Comparison of ENCODE assay signal across 1 cellular context in the genomic region with DNA sequence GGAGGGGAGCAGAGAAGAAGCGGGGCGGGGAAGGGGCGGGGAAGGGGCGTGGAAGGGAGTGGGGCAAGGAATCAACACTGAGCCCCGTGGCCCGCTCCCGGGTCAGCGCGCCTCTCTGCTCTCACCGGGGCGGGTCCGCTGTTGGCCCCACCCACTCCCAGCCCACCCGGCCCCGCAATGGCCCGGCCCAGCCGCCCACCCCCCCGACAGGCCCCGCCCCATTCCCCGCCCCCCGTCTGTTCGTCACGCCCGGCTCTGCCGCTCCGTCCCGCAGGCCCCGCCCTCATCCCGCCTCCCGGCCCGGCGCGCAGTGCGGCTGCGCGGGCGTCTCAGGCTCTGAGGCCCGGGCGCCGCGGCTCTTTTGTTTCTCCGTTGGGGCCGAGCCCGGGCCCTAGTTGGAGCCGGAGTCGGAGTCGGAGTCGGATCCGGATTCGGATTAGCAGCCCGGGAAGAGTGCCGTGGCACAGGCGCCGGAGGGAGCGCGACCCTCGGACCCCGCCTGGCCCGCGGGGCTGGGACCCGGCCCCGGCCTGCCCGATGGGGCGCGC.
TF ChIP-seq lines count a peak whose summit lies in the region.

ULK1 (plus strand) TSS at position 310 of the 548 bp plus-strand sequence. CDS start 380 bp downstream, outside the sequence.

TF ChIP-seq in HEK293, 187 proteins besides CTCF, POLR2A, EP300 and RAD21 (continued from another document and continues in another):
- TF ChIP-seq PRDM10 (tag by site-specific recombination; IDR thresholded peaks at IDR 0.05) (peak; percentile 38; the same call in 1 of the 2 replicates), ZBTB21 (tag by site-specific recombination; IDR thresholded peaks at IDR 0.05) (no peak), ZNF785 (tag by site-specific recombination; IDR thresholded peaks at IDR 0.05) (no peak), ZBTB6 (tag by site-specific recombination; IDR thresholded peaks at IDR 0.05) (no peak), ZNF660 (tag by site-specific recombination; IDR thresholded peaks at IDR 0.05) (peak; percentile 60; the same call in 1 of the 2 replicates), ZNF274 (IDR thresholded peaks at IDR 0.05; ENCODE audit: low read length) (no peak), ZNF274 (tag by site-specific recombination; IDR thresholded peaks at IDR 0.05; ENCODE audit: borderline replicate concordance) (no peak), ZNF221 (tag by site-specific recombination; IDR thresholded peaks at IDR 0.05; ENCODE audit: borderline replicate concordance) (no peak), ZNF202 (tag by site-specific recombination; IDR thresholded peaks at IDR 0.05; ENCODE audit: borderline replicate concordance) (no peak), ZNF777 (tag by site-specific recombination; IDR thresholded peaks at IDR 0.05; ENCODE audit: borderline replicate concordance) (no peak), KLF1 (tag by site-specific recombination; IDR thresholded peaks at IDR 0.05) (peak; percentile 84), ZNF302 (tag by site-specific recombination; IDR thresholded peaks at IDR 0.05; ENCODE audit: low read depth) (no peak), SETDB1 (IDR thresholded peaks at IDR 0.05; ENCODE audit: insufficient read length, low read length) (no peak), ZNF132 (tag by site-specific recombination; IDR thresholded peaks at IDR 0.05; ENCODE audit: borderline replicate concordance) (no peak), ZNF639 (tag by site-specific recombination; IDR thresholded peaks at IDR 0.05) (no peak), ZEB2 (tag by site-specific recombination; IDR thresholded peaks at IDR 0.05) (no peak), ZNF26 (tag by site-specific recombination; IDR thresholded peaks at IDR 0.05) (no peak), REPIN1 (tag by site-specific recombination; IDR thresholded peaks at IDR 0.05; ENCODE audit: low read depth) (no peak), ZIC2 (tag by site-specific recombination; IDR thresholded peaks at IDR 0.05) (no peak), ZNF416 (tag by site-specific recombination; IDR thresholded peaks at IDR 0.05) (no peak), ZNF174 (tag by site-specific recombination; IDR thresholded peaks at IDR 0.05) (no peak), ZNF114 (tag by site-specific recombination; IDR thresholded peaks at IDR 0.05) (no peak), KLF10 (tag by site-specific recombination; IDR thresholded peaks at IDR 0.05) (peak; percentile 62; the same call in 1 of the 2 replicates), ZNF426 (tag by site-specific recombination; IDR thresholded peaks at IDR 0.05) (no peak), OVOL3 (tag by site-specific recombination; IDR thresholded peaks at IDR 0.05) (no peak), ZNF335 (tag by site-specific recombination; conservative IDR thresholded peaks at IDR 0.05) (no peak), ZBTB26 (tag by site-specific recombination; optimal IDR thresholded peaks at IDR 0.05) (peak; percentile 56)
- TF ChIP-seq, protein P1, sequence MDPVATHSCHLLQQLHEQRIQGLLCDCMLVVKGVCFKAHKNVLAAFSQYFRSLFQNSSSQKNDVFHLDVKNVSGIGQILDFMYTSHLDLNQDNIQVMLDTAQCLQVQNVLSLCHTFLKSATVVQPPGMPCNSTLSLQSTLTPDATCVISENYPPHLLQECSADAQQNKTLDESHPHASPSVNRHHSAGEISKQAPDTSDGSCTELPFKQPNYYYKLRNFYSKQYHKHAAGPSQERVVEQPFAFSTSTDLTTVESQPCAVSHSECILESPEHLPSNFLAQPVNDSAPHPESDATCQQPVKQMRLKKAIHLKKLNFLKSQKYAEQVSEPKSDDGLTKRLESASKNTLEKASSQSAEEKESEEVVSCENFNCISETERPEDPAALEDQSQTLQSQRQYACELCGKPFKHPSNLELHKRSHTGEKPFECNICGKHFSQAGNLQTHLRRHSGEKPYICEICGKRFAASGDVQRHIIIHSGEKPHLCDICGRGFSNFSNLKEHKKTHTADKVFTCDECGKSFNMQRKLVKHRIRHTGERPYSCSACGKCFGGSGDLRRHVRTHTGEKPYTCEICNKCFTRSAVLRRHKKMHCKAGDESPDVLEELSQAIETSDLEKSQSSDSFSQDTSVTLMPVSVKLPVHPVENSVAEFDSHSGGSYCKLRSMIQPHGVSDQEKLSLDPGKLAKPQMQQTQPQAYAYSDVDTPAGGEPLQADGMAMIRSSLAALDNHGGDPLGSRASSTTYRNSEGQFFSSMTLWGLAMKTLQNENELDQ (tag by site-specific recombination; IDR thresholded peaks at IDR 0.05; ENCODE audit: low read depth) = no peak
- TF ChIP-seq, protein P2, sequence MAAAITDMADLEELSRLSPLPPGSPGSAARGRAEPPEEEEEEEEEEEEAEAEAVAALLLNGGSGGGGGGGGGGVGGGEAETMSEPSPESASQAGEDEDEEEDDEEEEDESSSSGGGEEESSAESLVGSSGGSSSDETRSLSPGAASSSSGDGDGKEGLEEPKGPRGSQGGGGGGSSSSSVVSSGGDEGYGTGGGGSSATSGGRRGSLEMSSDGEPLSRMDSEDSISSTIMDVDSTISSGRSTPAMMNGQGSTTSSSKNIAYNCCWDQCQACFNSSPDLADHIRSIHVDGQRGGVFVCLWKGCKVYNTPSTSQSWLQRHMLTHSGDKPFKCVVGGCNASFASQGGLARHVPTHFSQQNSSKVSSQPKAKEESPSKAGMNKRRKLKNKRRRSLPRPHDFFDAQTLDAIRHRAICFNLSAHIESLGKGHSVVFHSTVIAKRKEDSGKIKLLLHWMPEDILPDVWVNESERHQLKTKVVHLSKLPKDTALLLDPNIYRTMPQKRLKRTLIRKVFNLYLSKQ (tag by site-specific recombination; IDR thresholded peaks at IDR 0.05; ENCODE audit: borderline replicate concordance) = no peak
- TF ChIP-seq, protein P3, sequence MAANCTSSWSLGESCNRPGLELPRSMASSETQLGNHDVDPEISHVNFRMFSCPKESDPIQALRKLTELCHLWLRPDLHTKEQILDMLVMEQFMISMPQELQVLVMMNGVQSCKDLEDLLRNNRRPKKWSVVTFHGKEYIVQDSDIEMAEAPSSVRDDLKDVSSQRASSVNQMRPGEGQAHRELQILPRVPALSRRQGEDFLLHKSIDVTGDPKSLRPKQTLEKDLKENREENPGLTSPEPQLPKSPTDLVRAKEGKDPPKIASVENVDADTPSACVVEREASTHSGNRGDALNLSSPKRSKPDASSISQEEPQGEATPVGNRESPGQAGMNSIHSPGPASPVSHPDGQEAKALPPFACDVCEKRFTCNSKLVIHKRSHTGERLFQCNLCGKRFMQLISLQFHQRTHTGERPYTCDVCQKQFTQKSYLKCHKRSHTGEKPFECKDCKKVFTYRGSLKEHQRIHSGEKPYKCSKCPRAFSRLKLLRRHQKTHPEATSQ (tag by site-specific recombination; IDR thresholded peaks at IDR 0.05) = no peak
- TF ChIP-seq, protein P4, sequence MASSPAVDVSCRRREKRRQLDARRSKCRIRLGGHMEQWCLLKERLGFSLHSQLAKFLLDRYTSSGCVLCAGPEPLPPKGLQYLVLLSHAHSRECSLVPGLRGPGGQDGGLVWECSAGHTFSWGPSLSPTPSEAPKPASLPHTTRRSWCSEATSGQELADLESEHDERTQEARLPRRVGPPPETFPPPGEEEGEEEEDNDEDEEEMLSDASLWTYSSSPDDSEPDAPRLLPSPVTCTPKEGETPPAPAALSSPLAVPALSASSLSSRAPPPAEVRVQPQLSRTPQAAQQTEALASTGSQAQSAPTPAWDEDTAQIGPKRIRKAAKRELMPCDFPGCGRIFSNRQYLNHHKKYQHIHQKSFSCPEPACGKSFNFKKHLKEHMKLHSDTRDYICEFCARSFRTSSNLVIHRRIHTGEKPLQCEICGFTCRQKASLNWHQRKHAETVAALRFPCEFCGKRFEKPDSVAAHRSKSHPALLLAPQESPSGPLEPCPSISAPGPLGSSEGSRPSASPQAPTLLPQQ (tag by site-specific recombination; IDR thresholded peaks at IDR 0.05) = no peak
- TF ChIP-seq, protein P5, sequence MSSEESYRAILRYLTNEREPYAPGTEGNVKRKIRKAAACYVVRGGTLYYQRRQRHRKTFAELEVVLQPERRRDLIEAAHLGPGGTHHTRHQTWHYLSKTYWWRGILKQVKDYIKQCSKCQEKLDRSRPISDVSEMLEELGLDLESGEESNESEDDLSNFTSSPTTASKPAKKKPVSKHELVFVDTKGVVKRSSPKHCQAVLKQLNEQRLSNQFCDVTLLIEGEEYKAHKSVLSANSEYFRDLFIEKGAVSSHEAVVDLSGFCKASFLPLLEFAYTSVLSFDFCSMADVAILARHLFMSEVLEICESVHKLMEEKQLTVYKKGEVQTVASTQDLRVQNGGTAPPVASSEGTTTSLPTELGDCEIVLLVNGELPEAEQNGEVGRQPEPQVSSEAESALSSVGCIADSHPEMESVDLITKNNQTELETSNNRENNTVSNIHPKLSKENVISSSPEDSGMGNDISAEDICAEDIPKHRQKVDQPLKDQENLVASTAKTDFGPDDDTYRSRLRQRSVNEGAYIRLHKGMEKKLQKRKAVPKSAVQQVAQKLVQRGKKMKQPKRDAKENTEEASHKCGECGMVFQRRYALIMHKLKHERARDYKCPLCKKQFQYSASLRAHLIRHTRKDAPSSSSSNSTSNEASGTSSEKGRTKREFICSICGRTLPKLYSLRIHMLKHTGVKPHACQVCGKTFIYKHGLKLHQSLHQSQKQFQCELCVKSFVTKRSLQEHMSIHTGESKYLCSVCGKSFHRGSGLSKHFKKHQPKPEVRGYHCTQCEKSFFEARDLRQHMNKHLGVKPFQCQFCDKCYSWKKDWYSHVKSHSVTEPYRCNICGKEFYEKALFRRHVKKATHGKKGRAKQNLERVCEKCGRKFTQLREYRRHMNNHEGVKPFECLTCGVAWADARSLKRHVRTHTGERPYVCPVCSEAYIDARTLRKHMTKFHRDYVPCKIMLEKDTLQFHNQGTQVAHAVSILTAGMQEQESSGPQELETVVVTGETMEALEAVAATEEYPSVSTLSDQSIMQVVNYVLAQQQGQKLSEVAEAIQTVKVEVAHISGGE (tag by site-specific recombination; conservative IDR thresholded peaks at IDR 0.05; ENCODE audit: low read depth) = peak; percentile 44; the same call in 1 of the 2 replicates
